Comparison of ENCODE assay signal across 1 cellular context in the genomic region with DNA sequence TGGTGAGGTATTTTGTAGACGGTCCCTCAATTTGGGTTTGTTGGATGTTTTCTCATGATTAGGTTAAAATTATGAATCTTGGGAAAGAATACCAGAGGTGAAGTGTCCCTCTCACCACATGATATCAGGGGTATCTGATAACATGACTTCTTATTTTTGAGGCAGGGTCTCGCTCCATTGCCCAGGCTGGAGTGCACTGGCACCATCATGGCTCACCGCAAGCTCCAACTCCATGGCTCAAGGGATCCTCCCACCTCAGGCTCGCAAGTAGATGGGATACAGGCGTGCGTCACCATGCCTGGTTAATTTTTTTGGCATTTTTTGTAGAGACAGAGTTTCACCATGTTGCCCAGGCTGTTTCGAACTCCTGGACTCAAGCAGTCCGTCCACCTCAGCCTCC.
TF ChIP-seq lines count a peak whose summit lies in the region.

No MANE protein-coding gene starts in this region.

TF ChIP-seq in WTC11, 78 proteins besides CTCF, POLR2A, EP300 and RAD21 (continued from another document):
- TF ChIP-seq, protein P1, sequence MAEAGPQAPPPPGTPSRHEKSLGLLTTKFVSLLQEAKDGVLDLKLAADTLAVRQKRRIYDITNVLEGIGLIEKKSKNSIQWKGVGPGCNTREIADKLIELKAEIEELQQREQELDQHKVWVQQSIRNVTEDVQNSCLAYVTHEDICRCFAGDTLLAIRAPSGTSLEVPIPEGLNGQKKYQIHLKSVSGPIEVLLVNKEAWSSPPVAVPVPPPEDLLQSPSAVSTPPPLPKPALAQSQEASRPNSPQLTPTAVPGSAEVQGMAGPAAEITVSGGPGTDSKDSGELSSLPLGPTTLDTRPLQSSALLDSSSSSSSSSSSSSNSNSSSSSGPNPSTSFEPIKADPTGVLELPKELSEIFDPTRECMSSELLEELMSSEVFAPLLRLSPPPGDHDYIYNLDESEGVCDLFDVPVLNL (CRISPR knock-in tag; IDR thresholded peaks at IDR 0.05; ENCODE audit: borderline replicate concordance, low read depth), result no peak
